In the genomic region with DNA sequence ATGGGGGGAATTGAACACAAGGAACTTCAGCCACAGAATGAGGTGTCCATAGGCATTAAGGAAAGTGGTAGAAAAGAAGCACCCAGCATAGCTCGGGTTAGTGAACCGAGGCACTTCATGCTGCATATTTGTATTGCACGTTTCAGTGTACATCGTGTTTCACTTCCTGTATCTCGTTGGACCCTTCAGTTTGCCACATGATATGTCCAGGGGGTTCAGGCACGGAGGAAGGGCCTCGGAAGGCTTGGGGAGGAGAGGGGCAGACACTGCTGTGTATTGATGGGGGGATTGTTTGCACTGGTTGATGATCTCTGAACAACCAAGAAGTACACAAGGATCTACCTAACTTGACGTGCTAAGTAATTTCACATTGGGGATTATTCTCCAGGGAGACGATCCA, we compare ENCODE assay signal across 1 cellular context.
TF ChIP-seq lines count a peak whose summit lies in the region.

No MANE protein-coding gene starts in this region.

TF ChIP-seq in GM12878, 131 proteins besides CTCF, POLR2A, EP300 and RAD21:
- TF ChIP-seq MTA2 (IDR thresholded peaks at IDR 0.05; ENCODE audit: low read depth) (peak; percentile 45; the same call in 1 of the 2 replicates), NBN (IDR thresholded peaks at IDR 0.05) (0 out of 2 replicates have a peak, but pooled peaks have one; percentile 65), IKZF2 (IDR thresholded peaks at IDR 0.05) (peak; percentile 52 to 65; a peak in 3 of 4 replicates), POU2F2 (IDR thresholded peaks at IDR 0.05; ENCODE audit: borderline replicate concordance, low read depth, low read length) (0 out of 3 replicates have a peak, but pooled peaks have one; percentile 32), MEF2B (IDR thresholded peaks at IDR 0.05; ENCODE audit: partially characterized antibody, poor library complexity, severe bottlenecking) (peak; percentile 80), SPI1 (IDR thresholded peaks at IDR 0.05; ENCODE audit: borderline replicate concordance, insufficient read depth, low read depth, low read length) (peak; percentile 79), BHLHE40 (IDR thresholded peaks at IDR 0.05; ENCODE audit: borderline replicate concordance in 1 of 2, low read depth in 2 of 2, low read length in 1 of 2) (peak; percentile 52 to 91; a peak in 3 of 4 replicates)
- TF ChIP-seq, protein P1, sequence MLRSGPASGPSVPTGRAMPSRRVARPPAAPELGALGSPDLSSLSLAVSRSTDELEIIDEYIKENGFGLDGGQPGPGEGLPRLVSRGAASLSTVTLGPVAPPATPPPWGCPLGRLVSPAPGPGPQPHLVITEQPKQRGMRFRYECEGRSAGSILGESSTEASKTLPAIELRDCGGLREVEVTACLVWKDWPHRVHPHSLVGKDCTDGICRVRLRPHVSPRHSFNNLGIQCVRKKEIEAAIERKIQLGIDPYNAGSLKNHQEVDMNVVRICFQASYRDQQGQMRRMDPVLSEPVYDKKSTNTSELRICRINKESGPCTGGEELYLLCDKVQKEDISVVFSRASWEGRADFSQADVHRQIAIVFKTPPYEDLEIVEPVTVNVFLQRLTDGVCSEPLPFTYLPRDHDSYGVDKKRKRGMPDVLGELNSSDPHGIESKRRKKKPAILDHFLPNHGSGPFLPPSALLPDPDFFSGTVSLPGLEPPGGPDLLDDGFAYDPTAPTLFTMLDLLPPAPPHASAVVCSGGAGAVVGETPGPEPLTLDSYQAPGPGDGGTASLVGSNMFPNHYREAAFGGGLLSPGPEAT (IDR thresholded peaks at IDR 0.05; ENCODE audit: low read depth), result peak; percentile 52; the same call in 1 of the 2 replicates
- TF ChIP-seq, protein P2, sequence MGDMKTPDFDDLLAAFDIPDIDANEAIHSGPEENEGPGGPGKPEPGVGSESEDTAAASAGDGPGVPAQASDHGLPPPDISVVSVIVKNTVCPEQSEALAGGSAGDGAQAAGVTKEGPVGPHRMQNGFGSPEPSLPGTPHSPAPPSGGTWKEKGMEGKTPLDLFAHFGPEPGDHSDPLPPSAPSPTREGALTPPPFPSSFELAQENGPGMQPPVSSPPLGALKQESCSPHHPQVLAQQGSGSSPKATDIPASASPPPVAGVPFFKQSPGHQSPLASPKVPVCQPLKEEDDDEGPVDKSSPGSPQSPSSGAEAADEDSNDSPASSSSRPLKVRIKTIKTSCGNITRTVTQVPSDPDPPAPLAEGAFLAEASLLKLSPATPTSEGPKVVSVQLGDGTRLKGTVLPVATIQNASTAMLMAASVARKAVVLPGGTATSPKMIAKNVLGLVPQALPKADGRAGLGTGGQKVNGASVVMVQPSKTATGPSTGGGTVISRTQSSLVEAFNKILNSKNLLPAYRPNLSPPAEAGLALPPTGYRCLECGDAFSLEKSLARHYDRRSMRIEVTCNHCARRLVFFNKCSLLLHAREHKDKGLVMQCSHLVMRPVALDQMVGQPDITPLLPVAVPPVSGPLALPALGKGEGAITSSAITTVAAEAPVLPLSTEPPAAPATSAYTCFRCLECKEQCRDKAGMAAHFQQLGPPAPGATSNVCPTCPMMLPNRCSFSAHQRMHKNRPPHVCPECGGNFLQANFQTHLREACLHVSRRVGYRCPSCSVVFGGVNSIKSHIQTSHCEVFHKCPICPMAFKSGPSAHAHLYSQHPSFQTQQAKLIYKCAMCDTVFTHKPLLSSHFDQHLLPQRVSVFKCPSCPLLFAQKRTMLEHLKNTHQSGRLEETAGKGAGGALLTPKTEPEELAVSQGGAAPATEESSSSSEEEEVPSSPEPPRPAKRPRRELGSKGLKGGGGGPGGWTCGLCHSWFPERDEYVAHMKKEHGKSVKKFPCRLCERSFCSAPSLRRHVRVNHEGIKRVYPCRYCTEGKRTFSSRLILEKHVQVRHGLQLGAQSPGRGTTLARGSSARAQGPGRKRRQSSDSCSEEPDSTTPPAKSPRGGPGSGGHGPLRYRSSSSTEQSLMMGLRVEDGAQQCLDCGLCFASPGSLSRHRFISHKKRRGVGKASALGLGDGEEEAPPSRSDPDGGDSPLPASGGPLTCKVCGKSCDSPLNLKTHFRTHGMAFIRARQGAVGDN (IDR thresholded peaks at IDR 0.05), result peak; percentile 75
- TF ChIP-seq, protein P3, sequence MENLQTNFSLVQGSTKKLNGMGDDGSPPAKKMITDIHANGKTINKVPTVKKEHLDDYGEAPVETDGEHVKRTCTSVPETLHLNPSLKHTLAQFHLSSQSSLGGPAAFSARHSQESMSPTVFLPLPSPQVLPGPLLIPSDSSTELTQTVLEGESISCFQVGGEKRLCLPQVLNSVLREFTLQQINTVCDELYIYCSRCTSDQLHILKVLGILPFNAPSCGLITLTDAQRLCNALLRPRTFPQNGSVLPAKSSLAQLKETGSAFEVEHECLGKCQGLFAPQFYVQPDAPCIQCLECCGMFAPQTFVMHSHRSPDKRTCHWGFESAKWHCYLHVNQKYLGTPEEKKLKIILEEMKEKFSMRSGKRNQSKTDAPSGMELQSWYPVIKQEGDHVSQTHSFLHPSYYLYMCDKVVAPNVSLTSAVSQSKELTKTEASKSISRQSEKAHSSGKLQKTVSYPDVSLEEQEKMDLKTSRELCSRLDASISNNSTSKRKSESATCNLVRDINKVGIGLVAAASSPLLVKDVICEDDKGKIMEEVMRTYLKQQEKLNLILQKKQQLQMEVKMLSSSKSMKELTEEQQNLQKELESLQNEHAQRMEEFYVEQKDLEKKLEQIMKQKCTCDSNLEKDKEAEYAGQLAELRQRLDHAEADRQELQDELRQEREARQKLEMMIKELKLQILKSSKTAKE (IDR thresholded peaks at IDR 0.05; ENCODE audit: low read depth, poor library complexity, severe bottlenecking), result peak; percentile 20
